8 cellular contexts compared by ENCODE assay signal in the genomic region with DNA sequence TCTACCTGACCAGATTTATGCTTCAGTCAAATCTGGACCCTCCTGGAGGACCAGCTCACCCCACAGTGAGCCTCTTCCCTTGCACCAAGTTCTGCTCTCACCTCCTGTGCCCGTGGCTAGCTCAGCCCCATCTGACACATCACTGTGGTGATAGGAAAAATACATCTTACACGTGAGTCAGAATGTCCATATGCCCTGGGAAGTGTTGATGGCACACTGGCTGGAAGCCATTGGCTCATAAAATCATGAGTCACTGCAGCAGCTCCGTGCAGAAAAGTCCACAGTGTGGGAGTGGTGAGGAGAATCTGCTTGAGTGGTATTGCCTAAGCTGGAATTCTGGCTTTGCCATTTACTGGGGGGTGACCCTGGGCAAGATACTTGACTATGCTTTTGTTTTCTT. TPM values are rescaled to one million over a fixed set of nuclear protein-coding genes. Genes with fewer than 3 reads are reported as not detected.
A peak's percentile ranks its signal among the peaks of the same experiment; 100 is the strongest.
DNase-seq lines count a peak whose midpoint lies in the region; ATAC-seq and TF ChIP-seq lines count a peak whose summit lies in the region.

No MANE protein-coding gene starts in this region.

- ATAC-seq in HG02571 (IDR thresholded peaks at IDR 0.05; ENCODE audit: unreplicated experiment) (no peak), HG03139 (IDR thresholded peaks at IDR 0.05; ENCODE audit: unreplicated experiment) (no peak)

- TF ChIP-seq CTCF in epithelial cell of proximal tubule (conservative IDR thresholded peaks at IDR 0.05; ENCODE audit: low read depth, low read length) (no peak), retinal pigment epithelial cell (conservative IDR thresholded peaks at IDR 0.05; ENCODE audit: low read depth, low read length) (no peak)

- DNase-seq in activated T-cell treated with anti-CD3 and anti-CD28 coated beads for 24 hours (ENCODE audit: low read depth) (peak; percentile 54), SW 1271 (lab: John Stamatoyannopoulos, UW) (peak; percentile 84 to 92), epithelial cell of proximal tubule (ENCODE audit: low read depth) (peak; percentile 94), retinal pigment epithelial cell (ENCODE audit: low read depth) (peak; percentile 77), ecto neural progenitor cell (ENCODE audit: low spot score) (no peak)
- DNase-seq in activated T-cell treated with anti-CD3 and anti-CD28 coated beads, Interleukin-2, amount 50 U/mL, for 1 hour = no peak

- H3K4me3 ChIP-seq in epithelial cell of proximal tubule (ENCODE audit: low read depth, low read length) = no peak overlapping the region
- no peak overlapping the region for H3K4me3 ChIP-seq in retinal pigment epithelial cell (ENCODE audit: low read length)

RNA-seq across cellular contexts. Expression of a gene that starts 42.6 kb away (rescaled TPM):
- 0.07 and 0.81 TPM in 2 replicates for total RNA-seq in epithelial cell of proximal tubule

Comparison
In these comparisons a context has a peak if more than half of its experiments do, and no peak if none do; other contexts are left out.
1. DNase-seq: peak in activated T-cell treated with anti-CD3 and anti-CD28 coated beads for 24 hours (single experiment), SW 1271 (2 of 2), epithelial cell of proximal tubule (single experiment) and retinal pigment epithelial cell (single experiment); none in activated T-cell treated with anti-CD3 and anti-CD28 coated beads, Interleukin-2, amount 50 U/mL, for 1 hour (single experiment) and ecto neural progenitor cell (single experiment).